In genomic region chr20:6037082-6037481, GRCh38 we compare ENCODE assay signal across 2 cellular contexts.
TF ChIP-seq lines count a peak whose summit lies in the region.

No MANE protein-coding gene starts in this region.

TF ChIP-seq in A549, 52 proteins besides CTCF, POLR2A, EP300 and RAD21:
- TF ChIP-seq PHF8 (IDR thresholded peaks at IDR 0.05; ENCODE audit: borderline replicate concordance, low read depth) (no peak), HOXA7 (CRISPR knock-in tag; IDR thresholded peaks at IDR 0.05) (no peak), CBX8 (IDR thresholded peaks at IDR 0.05) (no peak), MAFK (IDR thresholded peaks at IDR 0.05; ENCODE audit: partially characterized antibody) (peak; percentile 49), CEBPB (IDR thresholded peaks at IDR 0.05) (no peak), SREBF2 (IDR thresholded peaks at IDR 0.05) (no peak)

TF ChIP-seq in K562, 482 proteins besides CTCF, POLR2A, EP300 and RAD21:
- TF ChIP-seq ZNF316 (IDR thresholded peaks at IDR 0.05) (peak; percentile 23; the same call in 1 of the 2 replicates), ZNF77 (CRISPR knock-in tag; IDR thresholded peaks at IDR 0.05) (no peak), ZNF76 (CRISPR knock-in tag; IDR thresholded peaks at IDR 0.05; ENCODE audit: borderline replicate concordance) (no peak)
